10 cellular contexts compared by ENCODE assay signal in genomic region chr2:217853301-217853881, GRCh38.
DNase-seq lines count a peak whose midpoint lies in the region; ATAC-seq and TF ChIP-seq lines count a peak whose summit lies in the region.
"Had no signal": no experiment of that assay in that cellular context is flagged by ENCODE, and none has a peak within 500 bp of the region (broad histone marks: within the 10 kb centered on the region; RNA-seq: fewer than 3 reads in every experiment).

No MANE protein-coding gene starts in this region.

- 60 to 89% (median 75%) methylated on average over 6 of the region's 6 CpGs for WGBS in spleen, 5 donors

- DNase-seq in GM03348 (ENCODE audit: low spot score) (peak; percentile 89), cardiac fibroblast (ENCODE audit: low read depth in 2 of 2) (peak; percentile 62 to 77), right atrium auricular region (ENCODE audit: low spot score) (peak; percentile 79), spleen (peak; percentile 62), iPS-NIHi7 (ENCODE audit: extremely low spot score) (no peak), NCI-H1092 (lab: John Stamatoyannopoulos, UW) (no peak)
- DNase-seq: naive B cell, NCI-H526 treated with DMSO at 0.1 percent for 48 hours had no signal

- H3K36me3 ChIP-seq in right atrium auricular region (peaks cover 66% of the 10 kb centered on the region), spleen (peaks cover 0 to 77% (median 7%) of the 10 kb centered on the region in 6 donors)

- H3K27ac ChIP-seq in right atrium auricular region (peak overlapping the region; percentile 23 to 96), spleen (peak overlapping the region in 3 of 8 donors; percentile 10 to 27 (median 25))

- H3K4me3 ChIP-seq in cardiac fibroblast (replicated peaks in 1 of 2; ENCODE audit: low read depth in 2 of 2, low read length in 2 of 2) (no peak overlapping the region), right atrium auricular region (no peak overlapping the region), spleen (no peak overlapping the region)

- H3K4me1 ChIP-seq in right atrium auricular region, result peaks cover 0 to 100% of the 10 kb centered on the region in 2 donors
- peaks cover 11 to 91% (median 42%) of the 10 kb centered on the region in 6 donors for H3K4me1 ChIP-seq in spleen

- intact Hi-C loops in spleen (cut with DNase I; ENCODE audit: low total_unique reads), result no loop called here

- H3K27me3 ChIP-seq in right atrium auricular region (no peaks in the 10 kb centered on the region), spleen (replicated peaks in 1 of 7) (no peaks in the 10 kb centered on the region)

- TF ChIP-seq CTCF in cardiac fibroblast (IDR thresholded peaks at IDR 0.05; ENCODE audit: low read depth, low read length) (no peak), right atrium auricular region (IDR thresholded peaks at IDR 0.05) (no peak), spleen (IDR thresholded peaks at IDR 0.05 in 8 of 11, conservative IDR thresholded peaks at IDR 0.05 in 3 of 11) (no peak)

- no peak for ATAC-seq in GM19397 (IDR thresholded peaks at IDR 0.05; ENCODE audit: unreplicated experiment)
- ATAC-seq in HG02852 (IDR thresholded peaks at IDR 0.05; ENCODE audit: unreplicated experiment), result no peak

- TF ChIP-seq POLR2A in spleen (IDR thresholded peaks at IDR 0.05), result no peak

- no peaks in the 10 kb centered on the region for H3K9me3 ChIP-seq in right atrium auricular region
- no peaks in the 10 kb centered on the region for H3K9me3 ChIP-seq in spleen

Comparison
In these comparisons a context has a peak if more than half of its experiments do, and no peak if none do; other contexts are left out.
1. DNase-seq: peak in GM03348 (single experiment), cardiac fibroblast (2 of 2), right atrium auricular region (single experiment) and spleen (single experiment); none in iPS-NIHi7 (single experiment) and NCI-H1092 (single experiment).